ENCODE assay signal across 9 cellular contexts in the genomic region with DNA sequence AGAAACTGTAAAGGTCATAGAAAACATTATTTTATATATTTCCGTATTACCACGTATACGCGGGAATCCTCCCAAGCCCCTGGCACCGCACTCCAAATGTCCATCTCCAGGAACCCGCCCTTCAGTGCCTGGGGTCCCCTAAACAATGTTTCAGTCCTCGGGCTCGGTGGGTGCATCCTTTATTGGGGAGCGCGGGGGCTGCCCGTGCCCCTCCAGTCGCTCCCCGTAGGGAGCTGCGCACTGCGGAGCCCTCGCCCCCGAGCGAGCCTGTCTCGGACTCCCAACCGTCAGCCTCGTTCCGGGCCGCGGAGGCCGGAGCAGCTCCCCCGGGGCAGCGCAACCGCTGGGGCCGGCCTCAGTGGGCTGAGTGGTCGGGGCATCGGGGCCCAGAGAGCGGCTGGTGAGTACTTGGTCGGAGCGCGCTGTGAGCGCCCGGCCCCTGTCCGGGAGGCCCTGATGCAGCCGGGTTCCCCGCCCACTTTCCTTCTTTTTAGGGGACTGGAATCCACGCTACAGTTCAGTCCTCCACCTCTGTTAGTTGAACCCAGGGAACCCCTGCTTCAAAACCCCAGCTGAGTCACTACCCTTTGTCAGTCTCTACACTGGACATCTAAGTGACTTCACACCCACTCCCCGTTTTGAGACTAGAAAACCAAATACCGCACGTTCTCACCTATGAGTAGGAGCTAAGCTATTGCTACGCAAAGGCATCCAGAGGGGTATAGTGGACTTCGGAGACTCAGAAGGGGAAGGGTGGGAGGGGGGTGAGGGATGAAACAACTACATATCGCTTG. TPM values are rescaled to one million over a fixed set of nuclear protein-coding genes. Genes with fewer than 3 reads are reported as not detected.
DNase-seq lines count a peak whose midpoint lies in the region; ATAC-seq and FAIRE-seq lines count a peak whose summit lies in the region.
"Had no signal": no experiment of that assay in that cellular context is flagged by ENCODE, and none has a peak within 500 bp of the region (broad histone marks: within the 10 kb centered on the region; RNA-seq: fewer than 3 reads in every experiment).

A gene with protein sequence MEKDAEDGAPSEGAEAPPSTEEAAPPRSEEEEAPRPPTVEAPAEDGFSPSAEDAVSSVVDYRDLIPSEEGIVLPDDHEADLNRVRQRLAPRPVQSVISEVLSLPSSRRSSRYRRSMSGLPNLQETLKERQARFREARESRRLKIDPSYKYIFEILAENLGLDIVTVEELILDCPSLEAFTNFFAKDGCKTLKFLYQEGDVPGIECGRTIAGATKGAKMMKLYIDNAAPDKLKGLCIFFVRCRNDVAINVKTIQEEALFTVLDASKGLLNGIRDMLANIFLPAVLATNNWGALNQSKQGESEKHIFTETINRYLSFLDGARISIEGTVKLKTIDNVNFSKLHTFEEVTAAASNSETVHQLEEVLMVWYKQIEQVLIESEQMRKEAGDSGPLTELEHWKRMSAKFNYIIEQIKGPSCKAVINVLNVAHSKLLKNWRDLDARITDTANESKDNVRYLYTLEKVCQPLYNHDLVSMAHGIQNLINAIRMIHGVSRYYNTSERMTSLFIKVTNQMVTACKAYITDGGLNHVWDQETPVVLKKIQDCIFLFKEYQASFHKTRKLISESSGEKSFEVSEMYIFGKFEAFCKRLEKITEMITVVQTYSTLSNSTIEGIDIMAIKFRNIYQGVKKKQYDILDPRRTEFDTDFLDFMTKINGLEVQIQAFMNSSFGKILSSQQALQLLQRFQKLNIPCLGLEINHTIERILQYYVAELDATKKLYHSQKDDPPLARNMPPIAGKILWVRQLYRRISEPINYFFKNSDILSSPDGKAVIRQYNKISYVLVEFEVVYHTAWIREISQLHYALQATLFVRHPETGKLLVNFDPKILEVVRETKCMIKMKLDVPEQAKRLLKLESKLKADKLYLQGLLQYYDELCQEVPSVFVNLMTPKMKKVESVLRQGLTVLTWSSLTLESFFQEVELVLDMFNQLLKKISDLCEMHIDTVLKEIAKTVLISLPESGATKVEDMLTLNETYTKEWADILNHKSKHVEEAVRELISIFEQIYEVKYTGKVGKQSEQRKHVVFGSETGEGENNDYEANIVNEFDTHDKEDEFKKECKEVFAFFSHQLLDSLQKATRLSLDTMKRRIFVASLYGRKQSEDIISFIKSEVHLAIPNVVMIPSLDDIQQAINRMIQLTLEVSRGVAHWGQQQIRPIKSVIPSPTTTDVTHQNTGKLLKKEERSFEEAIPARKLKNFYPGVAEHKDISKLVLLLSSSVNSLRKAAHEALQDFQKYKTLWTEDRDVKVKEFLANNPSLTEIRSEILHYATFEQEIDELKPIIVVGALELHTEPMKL (N-terminal part only) (plus strand): TSS at position 296 of the 794 bp plus-strand sequence. CDS start 7,499 bp downstream, outside the sequence.

- no peaks in the 10 kb centered on the region for H3K36me3 ChIP-seq in iPS-15b (ENCODE audit: control insufficient read depth, insufficient read depth, low read length)
- H3K36me3 ChIP-seq: neutrophil had no signal

- peaks cover 29% of the 10 kb centered on the region for H3K27me3 ChIP-seq in iPS-15b (ENCODE audit: control insufficient read depth, insufficient read depth, low read length)

- peak within 1 kb of the TSS; percentile 87 for H3K27ac Mint-ChIP-seq in activated T-helper 2 cell treated with anti-CD3 and anti-CD28 coated beads, Interferon-gamma antibody, Interleukin-2, Interleukin-4, amounts not matched to agents 10 μg/mL and 5 μg/mL and 100 μg/mL, durations not matched to agents 14 hours and 24 hours and 36 hours

- peak within 1 kb of the TSS; percentile 56 for H3K4me3 Mint-ChIP-seq in activated T-helper 2 cell treated with anti-CD3 and anti-CD28 coated beads, Interferon-gamma antibody, Interleukin-2, Interleukin-4, amounts not matched to agents 10 μg/mL and 5 μg/mL and 100 μg/mL, durations not matched to agents 14 hours and 24 hours and 36 hours (ENCODE audit: low read depth)

- no peaks in the 10 kb centered on the region for H3K4me1 ChIP-seq in iPS-15b (ENCODE audit: control insufficient read depth, insufficient read depth, low read length)

- DNase-seq in activated T-helper 2 cell treated with anti-CD3 and anti-CD28 coated beads, Interferon-gamma antibody, Interleukin-2, Interleukin-4, amounts not matched to agents 10 μg/mL and 5 μg/mL and 100 μg/mL, durations not matched to agents 14 hours and 24 hours and 36 hours (ENCODE audit: low spot score): no peak
- peak; percentile 26 for DNase-seq in stimulated activated naive CD8-positive, alpha-beta T cell treated with anti-CD3 and anti-CD28 coated beads, Interleukin-15, Interleukin-2, amounts not matched to agents 100 U/mL and 50 U/mL, for 24 hours
- no peak for DNase-seq in NCI-H69 (lab: John Stamatoyannopoulos, UW)
- DNase-seq in urothelium cell line (ENCODE audit: low spot score): no peak
- DNase-seq: NCI-H1436 had no signal

- H3K4me1 Mint-ChIP-seq in activated T-helper 2 cell treated with anti-CD3 and anti-CD28 coated beads, Interferon-gamma antibody, Interleukin-2, Interleukin-4, amounts not matched to agents 10 μg/mL and 5 μg/mL and 100 μg/mL, durations not matched to agents 14 hours and 24 hours and 36 hours (ENCODE audit: low read depth): peaks cover 40% of the 10 kb centered on the region

- H3K9me3 Mint-ChIP-seq in activated T-helper 2 cell treated with anti-CD3 and anti-CD28 coated beads, Interferon-gamma antibody, Interleukin-2, Interleukin-4, amounts not matched to agents 10 μg/mL and 5 μg/mL and 100 μg/mL, durations not matched to agents 14 hours and 24 hours and 36 hours: peaks cover 6% of the 10 kb centered on the region

- intact Hi-C loops in activated T-helper 2 cell treated with anti-CD3 and anti-CD28 coated beads, Interferon-gamma antibody, Interleukin-2, Interleukin-4, amounts not matched to agents 10 μg/mL and 5 μg/mL and 100 μg/mL, durations not matched to agents 14 hours and 24 hours and 36 hours (cut with micrococcal nuclease): loop anchor here (2.0 to 10.0 kb wide), 3 partner anchors 16 to 400 kb away; a partner anchor contains a TSS

- FAIRE-seq in urothelium cell line (lab: Jason Lieb, UNC): no peak

- no peak within 1 kb of the TSS for H3K9ac ChIP-seq in iPS-15b (ENCODE audit: low read depth, low read length)

- no peaks in the 10 kb centered on the region for H3K9me3 ChIP-seq in iPS-15b (ENCODE audit: control insufficient read depth, insufficient read depth, low read length)
- H3K9me3 ChIP-seq: neutrophil had no signal

- H3K4me3 ChIP-seq in iPS-15b (ENCODE audit: low read depth, low read length): peak within 1 kb of the TSS; percentile 43

- peaks cover 5% of the 10 kb centered on the region for H3K36me3 Mint-ChIP-seq in activated T-helper 2 cell treated with anti-CD3 and anti-CD28 coated beads, Interferon-gamma antibody, Interleukin-2, Interleukin-4, amounts not matched to agents 10 μg/mL and 5 μg/mL and 100 μg/mL, durations not matched to agents 14 hours and 24 hours and 36 hours (ENCODE audit: low read depth)

- ATAC-seq in HG03354 (IDR thresholded peaks at IDR 0.05; ENCODE audit: poor library complexity, severe bottlenecking, unreplicated experiment) (peak; percentile 43), HG03108 (IDR thresholded peaks at IDR 0.05; ENCODE audit: unreplicated experiment) (no peak)
- peak; percentile 19 for ATAC-seq in stimulated activated naive CD8-positive, alpha-beta T cell treated with anti-CD3 and anti-CD28 coated beads, Interleukin-15, Interleukin-2, amounts not matched to agents 100 U/mL and 50 U/mL, for 24 hours

- H3K27me3 Mint-ChIP-seq in activated T-helper 2 cell treated with anti-CD3 and anti-CD28 coated beads, Interferon-gamma antibody, Interleukin-2, Interleukin-4, amounts not matched to agents 10 μg/mL and 5 μg/mL and 100 μg/mL, durations not matched to agents 14 hours and 24 hours and 36 hours (ENCODE audit: low read depth): peaks cover 20% of the 10 kb centered on the region

RNA-seq across cellular contexts. Expression of the gene that starts here (rescaled TPM):
- 0.05 TPM in 1 of 2 replicates, not detected in the other for total RNA-seq in activated T-helper 2 cell treated with anti-CD3 and anti-CD28 coated beads, Interferon-gamma antibody, Interleukin-2, Interleukin-4, amounts not matched to agents 10 μg/mL and 5 μg/mL and 100 μg/mL, durations not matched to agents 14 hours and 24 hours and 36 hours
